Comparison of ENCODE assay signal across 8 cellular contexts in genomic region chr1:184982002-184982954, GRCh38. TPM values are rescaled to one million over a fixed set of nuclear protein-coding genes. Genes with fewer than 3 reads are reported as not detected.
A peak's percentile ranks its signal among the peaks of the same experiment; 100 is the strongest.
DNase-seq lines count a peak whose midpoint lies in the region; ATAC-seq and TF ChIP-seq lines count a peak whose summit lies in the region.

No MANE protein-coding gene starts in this region.

- no peak overlapping the region for H3K9ac ChIP-seq in GM23248

- TF ChIP-seq CTCF in fibroblast of the aortic adventitia (IDR thresholded peaks at IDR 0.05; ENCODE audit: insufficient read depth, low read length) (peak; percentile 94), osteoblast (IDR thresholded peaks at IDR 0.05; ENCODE audit: extremely low read depth, low read depth, low read length) (peak; percentile 94), thyroid gland (IDR thresholded peaks at IDR 0.05) (peak; percentile 41 to 88 (median 81))

- H3F3A ChIP-seq in GM23248 (ENCODE audit: insufficient read depth): no peaks in the 10 kb centered on the region

- H3K27me3 Mint-ChIP-seq in activated T-cell treated with anti-CD3 and anti-CD28 coated beads, Interleukin-2, amount 50 U/mL, for 72 hours (ENCODE audit: low read depth): peaks cover 27% of the 10 kb centered on the region

- no peak overlapping the region for H3K4me2 ChIP-seq in GM23248 (ENCODE audit: unreplicated experiment)
- peak overlapping the region; percentile 45 for H3K4me2 ChIP-seq in osteoblast (ENCODE audit: insufficient read depth, low read length)

- no peak overlapping the region for H3K4me3 ChIP-seq in GM23248
- no peak overlapping the region for H3K4me3 ChIP-seq in fibroblast of the aortic adventitia (ENCODE audit: low read depth, low read length)
- H3K4me3 ChIP-seq in osteoblast (ENCODE audit: insufficient read depth, low read length): no peak overlapping the region
- H3K4me3 ChIP-seq in thyroid gland (replicated peaks in 1 of 3): no peak overlapping the region

- in situ Hi-C loops in GM23248 (cut with MboI): loop anchor here (5.0 kb wide), 1 partner anchor 175 kb away; no protein-coding TSS in a partner anchor

- H4K20me1 ChIP-seq in GM23248 (ENCODE audit: insufficient read depth): no peaks in the 10 kb centered on the region
- no peaks in the 10 kb centered on the region for H4K20me1 ChIP-seq in osteoblast (ENCODE audit: insufficient read depth, low read length)

- no peaks in the 10 kb centered on the region for H3K9me3 ChIP-seq in GM23248 (ENCODE audit: low read depth)
- H3K9me3 ChIP-seq in osteoblast (ENCODE audit: low read depth, low read length): no peaks in the 10 kb centered on the region
- H3K9me3 ChIP-seq in thyroid gland: no peaks in the 10 kb centered on the region

- no peaks in the 10 kb centered on the region for H3K9me2 ChIP-seq in GM23248 (ENCODE audit: insufficient read depth)

- H3K79me2 ChIP-seq in GM23248 (ENCODE audit: insufficient read depth) (no peaks in the 10 kb centered on the region), osteoblast (ENCODE audit: insufficient read depth, low read length) (no peaks in the 10 kb centered on the region)

- H3K9me3 Mint-ChIP-seq in activated T-cell treated with anti-CD3 and anti-CD28 coated beads, Interleukin-2, amount 50 U/mL, for 72 hours: no peaks in the 10 kb centered on the region

- 51 to 52% methylated on average over 14 of the region's 14 CpGs for WGBS in GM23248 (ENCODE audit: low coverage in 1 of 2, low lambda C conversion rate in 2 of 2, missing lambda C conversion rate in 2 of 2), 2 experiments
- WGBS in thyroid gland, 2 donors: 51% methylated on average over 14 of the region's 14 CpGs

- H3K27ac Mint-ChIP-seq in activated T-cell treated with anti-CD3 and anti-CD28 coated beads, Interleukin-2, amount 50 U/mL, for 72 hours: no peak overlapping the region

- H3K36me3 Mint-ChIP-seq in activated T-cell treated with anti-CD3 and anti-CD28 coated beads, Interleukin-2, amount 50 U/mL, for 72 hours (ENCODE audit: insufficient read depth in 2 of 2): no peaks in the 10 kb centered on the region

- TF ChIP-seq POLR2A in thyroid gland (IDR thresholded peaks at IDR 0.05): no peak

- H3K27me3 ChIP-seq in GM23248 (replicated peaks; ENCODE audit: insufficient read depth): no peaks in the 10 kb centered on the region
- peaks cover 7% of the 10 kb centered on the region for H3K27me3 ChIP-seq in osteoblast (ENCODE audit: insufficient read depth, low read length)
- H3K27me3 ChIP-seq in thyroid gland: no peaks in the 10 kb centered on the region

- H3K4me1 ChIP-seq in GM23248 (ENCODE audit: insufficient read depth) (no peaks in the 10 kb centered on the region), osteoblast (ENCODE audit: insufficient read depth, low read length) (no peaks in the 10 kb centered on the region), thyroid gland (no peaks in the 10 kb centered on the region)

- H3K4me3 Mint-ChIP-seq in activated T-cell treated with anti-CD3 and anti-CD28 coated beads, Interleukin-2, amount 50 U/mL, for 72 hours: no peak overlapping the region

- ATAC-seq in activated T-cell treated with anti-CD3 and anti-CD28 coated beads, Interleukin-2, amount 50 U/mL, for 72 hours (replicated peaks in 1 of 2): peak; percentile 99 to 100

- H3K36me3 ChIP-seq in GM23248 (ENCODE audit: low read depth) (no peaks in the 10 kb centered on the region), osteoblast (ENCODE audit: insufficient read depth, low read length) (no peaks in the 10 kb centered on the region), thyroid gland (no peaks in the 10 kb centered on the region)

- H3K4me1 Mint-ChIP-seq in activated T-cell treated with anti-CD3 and anti-CD28 coated beads, Interleukin-2, amount 50 U/mL, for 72 hours (ENCODE audit: low read depth): peaks cover 10% of the 10 kb centered on the region

- intact Hi-C loops in thyroid gland (cut with DNase I): loop anchor here (5.0 kb wide), 1 partner anchor 180 kb away; no protein-coding TSS in a partner anchor

- H3K27ac ChIP-seq in GM23248 (no peak overlapping the region), osteoblast (ENCODE audit: low read depth, low read length) (no peak overlapping the region), thyroid gland (no peak overlapping the region)

- DNase-seq in ELR (ENCODE audit: low read depth) (peak; percentile 81), GM23248 (peak; percentile 84), Kasumi-1 (lab: John Stamatoyannopoulos, UW) (peak; percentile 85 to 87), RPMI8226 (peak; percentile 81), fibroblast of the aortic adventitia (ENCODE audit: low read depth) (peak; percentile 84), osteoblast (ENCODE audit: insufficient read length, low spot score, missing footprints) (peak; percentile 85), thyroid gland (peak; percentile 75 to 76)
- peak; percentile 80 to 81 for DNase-seq in activated T-cell treated with anti-CD3 and anti-CD28 coated beads, Interleukin-2, amount 50 U/mL, for 72 hours

- peak overlapping the region; percentile 51; the same call in 1 of the 2 replicates for H2AFZ ChIP-seq in GM23248
- peak overlapping the region; percentile 57 for H2AFZ ChIP-seq in osteoblast (ENCODE audit: low read length)

RNA-seq across cellular contexts. Expression of gene NIBAN1, which starts 8.0 kb away (rescaled TPM):
- 34.8 and 35.5 TPM in 2 replicates for total RNA-seq in GM23248 (2014; rRNA removed; shearing (Covaris generic))
- polyA plus RNA-seq in GM23248 (2016; fragmentation: Nextera tagmentation; extraction: Ambion mirVana): 19.5 and 19.9 TPM in 2 replicates
- 10 to 100 TPM; 49.4 to 53.0 TPM for total RNA-seq in activated T-cell treated with anti-CD3 and anti-CD28 coated beads, Interleukin-2, amount 50 U/mL, for 72 hours
- total RNA-seq in fibroblast of the aortic adventitia (ENCODE audit: low replicate concordance) (121 and 131 TPM in 2 replicates), osteoblast (53.6 and 66.2 TPM in 2 replicates), thyroid gland (10 to 100 TPM in 2 of 4 donors, 1 to 10 TPM in 2; 6.9 to 13.2 (median 10.2) TPM)
